ENCODE assay signal across 8 cellular contexts in the genomic region with DNA sequence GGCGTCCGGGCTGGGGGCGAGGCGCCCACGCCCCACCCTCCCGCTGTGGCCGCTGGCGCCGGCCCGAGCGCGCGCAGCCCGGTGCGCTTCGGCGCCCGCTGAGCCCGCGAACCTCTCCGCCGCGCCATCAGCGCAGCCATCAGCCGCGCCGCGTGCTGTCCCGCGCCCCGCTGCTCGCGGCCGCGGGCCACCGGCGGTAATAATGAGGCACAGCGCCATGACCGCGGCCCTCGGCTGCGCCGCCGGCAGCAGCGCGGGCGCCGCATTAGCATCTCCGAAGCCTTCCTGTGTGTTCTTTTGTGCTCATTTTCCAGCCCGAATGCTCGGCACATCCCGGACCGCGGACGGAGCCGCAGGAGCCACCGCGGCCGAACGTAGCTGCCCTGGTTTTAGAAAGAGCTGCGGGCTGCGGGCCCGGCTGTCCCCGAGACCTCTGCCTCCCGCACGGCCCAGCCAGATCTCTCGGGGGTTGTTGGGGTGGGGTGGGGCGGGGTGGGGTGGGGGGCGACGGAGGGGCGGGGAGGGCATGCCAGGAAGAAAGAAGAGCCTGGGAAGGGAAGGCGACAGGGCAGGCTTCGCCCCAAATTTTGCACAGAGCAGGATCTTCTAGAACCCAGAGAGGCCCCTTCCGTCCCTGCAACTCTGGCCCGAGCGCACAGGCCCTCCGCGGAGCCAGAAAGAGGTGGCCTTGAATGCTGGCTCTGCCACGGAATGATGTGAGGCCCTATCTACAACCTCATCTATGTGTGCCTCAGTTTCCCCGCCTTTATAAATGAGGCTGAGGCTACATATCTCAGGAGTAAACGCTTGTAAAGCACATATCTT. TPM values are rescaled to one million over a fixed set of nuclear protein-coding genes. Genes with fewer than 3 reads are reported as not detected.
DNase-seq lines count a peak whose midpoint lies in the region; ATAC-seq and TF ChIP-seq lines count a peak whose summit lies in the region.

No MANE protein-coding gene starts in this region.

- H3K27me3 ChIP-seq in Peyer's patch = peaks cover 4 to 11% of the 10 kb centered on the region in 2 donors

- H3K4me1 ChIP-seq in Peyer's patch = peaks cover 0 to 9% (median 2%) of the 10 kb centered on the region in 4 donors

- H3K27ac Mint-ChIP-seq in activated CD4-positive, alpha-beta T cell treated with anti-CD3 and anti-CD28 coated beads, Interleukin-2, amount 10 ng/mL, durations not matched to agents 24 days and 14 days = no peak overlapping the region
- H3K27ac Mint-ChIP-seq in stimulated activated effector memory CD8-positive, alpha-beta T cell treated with anti-CD3 and anti-CD28 coated beads, Interleukin-12 subunit alpha, Interleukin-12 subunit beta, amount 100 ng/mL, for 72 hours = no peak overlapping the region

- no peak for DNase-seq in activated CD4-positive, alpha-beta T cell treated with anti-CD3 and anti-CD28 coated beads, Interleukin-2, amount 10 ng/mL, durations not matched to agents 24 days and 14 days
- no peak for DNase-seq in activated CD4-positive, alpha-beta T cell treated with anti-CD3 and anti-CD28 coated beads for 48 hours
- DNase-seq in Peyer's patch (no peak), fibroblast of the aortic adventitia (ENCODE audit: low read depth) (no peak)
- DNase-seq in stimulated activated effector memory CD8-positive, alpha-beta T cell treated with anti-CD3 and anti-CD28 coated beads, Interleukin-12 subunit alpha, Interleukin-12 subunit beta, amount 100 ng/mL, for 72 hours (ENCODE audit: low spot score in 2 of 2) = no peak
- no peak for DNase-seq in NK-92 treated with Interleukin-12 subunit alpha and Interleukin-12 subunit beta, amount 100 ng/mL, for 24 hours (lab: John Stamatoyannopoulos, UW)

- H3K27me3 Mint-ChIP-seq in activated CD4-positive, alpha-beta T cell treated with anti-CD3 and anti-CD28 coated beads, Interleukin-2, amount 10 ng/mL, durations not matched to agents 24 days and 14 days = peaks cover 58% of the 10 kb centered on the region

- TF ChIP-seq CTCF in Peyer's patch (IDR thresholded peaks at IDR 0.05) = no peak
- TF ChIP-seq CTCF in fibroblast of the aortic adventitia (IDR thresholded peaks at IDR 0.05; ENCODE audit: insufficient read depth, low read length) = no peak

- H3K9me3 Mint-ChIP-seq in activated CD4-positive, alpha-beta T cell treated with anti-CD3 and anti-CD28 coated beads, Interleukin-2, amount 10 ng/mL, durations not matched to agents 24 days and 14 days = no peaks in the 10 kb centered on the region
- no peaks in the 10 kb centered on the region for H3K9me3 Mint-ChIP-seq in stimulated activated effector memory CD8-positive, alpha-beta T cell treated with anti-CD3 and anti-CD28 coated beads, Interleukin-12 subunit alpha, Interleukin-12 subunit beta, amount 100 ng/mL, for 72 hours

- no peak for TF ChIP-seq POLR2A in Peyer's patch (IDR thresholded peaks at IDR 0.05)

- no peaks in the 10 kb centered on the region for H3K36me3 ChIP-seq in Peyer's patch

- H3K36me3 Mint-ChIP-seq in activated CD4-positive, alpha-beta T cell treated with anti-CD3 and anti-CD28 coated beads, Interleukin-2, amount 10 ng/mL, durations not matched to agents 24 days and 14 days (ENCODE audit: low read depth) = no peaks in the 10 kb centered on the region
- H3K36me3 Mint-ChIP-seq in stimulated activated effector memory CD8-positive, alpha-beta T cell treated with anti-CD3 and anti-CD28 coated beads, Interleukin-12 subunit alpha, Interleukin-12 subunit beta, amount 100 ng/mL, for 72 hours = no peaks in the 10 kb centered on the region

- no peak overlapping the region for H3K27ac ChIP-seq in Peyer's patch

- peak overlapping the region; percentile 39 for H3K4me3 Mint-ChIP-seq in activated CD4-positive, alpha-beta T cell treated with anti-CD3 and anti-CD28 coated beads, Interleukin-2, amount 10 ng/mL, durations not matched to agents 24 days and 14 days
- H3K4me3 Mint-ChIP-seq in stimulated activated effector memory CD8-positive, alpha-beta T cell treated with anti-CD3 and anti-CD28 coated beads, Interleukin-12 subunit alpha, Interleukin-12 subunit beta, amount 100 ng/mL, for 72 hours = peak overlapping the region; percentile 29

- H3K9me3 ChIP-seq in Peyer's patch = no peaks in the 10 kb centered on the region

- intact Hi-C loops in activated CD4-positive, alpha-beta T cell treated with anti-CD3 and anti-CD28 coated beads, Interleukin-2, amount 10 ng/mL, durations not matched to agents 24 days and 14 days (cut with micrococcal nuclease) = no loop called here

- ATAC-seq in stimulated activated effector memory CD8-positive, alpha-beta T cell treated with anti-CD3 and anti-CD28 coated beads, Interleukin-12 subunit alpha, Interleukin-12 subunit beta, amount 100 ng/mL, for 72 hours = no peak
- ATAC-seq in GM21526 (IDR thresholded peaks at IDR 0.05; ENCODE audit: low FRiP score, unreplicated experiment) (no peak), HG03097 (IDR thresholded peaks at IDR 0.05; ENCODE audit: low FRiP score, unreplicated experiment) (no peak)

- H3K4me1 Mint-ChIP-seq in activated CD4-positive, alpha-beta T cell treated with anti-CD3 and anti-CD28 coated beads, Interleukin-2, amount 10 ng/mL, durations not matched to agents 24 days and 14 days = peaks cover 5% of the 10 kb centered on the region
- no peaks in the 10 kb centered on the region for H3K4me1 Mint-ChIP-seq in stimulated activated effector memory CD8-positive, alpha-beta T cell treated with anti-CD3 and anti-CD28 coated beads, Interleukin-12 subunit alpha, Interleukin-12 subunit beta, amount 100 ng/mL, for 72 hours

- peak overlapping the region in 3 of 4 donors; percentile 22 to 34 (median 29) for H3K4me3 ChIP-seq in Peyer's patch
- H3K4me3 ChIP-seq in fibroblast of the aortic adventitia (ENCODE audit: low read depth, low read length) = peak overlapping the region; percentile 28

RNA-seq across cellular contexts. Expression of gene RRAGC, which starts 55.3 kb away (rescaled TPM):
- 10.9 and 11.0 TPM in 2 replicates for total RNA-seq in activated CD4-positive, alpha-beta T cell treated with anti-CD3 and anti-CD28 coated beads, Interleukin-2, amount 10 ng/mL, durations not matched to agents 24 days and 14 days
- total RNA-seq in Peyer's patch (10 to 100 TPM in 3 of 4 donors, 1 to 10 TPM in 1; 9.9 to 23.3 (median 13.8) TPM), fibroblast of the aortic adventitia (ENCODE audit: low replicate concordance) (44.4 and 56.8 TPM in 2 replicates)
